8 cellular contexts compared by ENCODE assay signal in the genomic region with DNA sequence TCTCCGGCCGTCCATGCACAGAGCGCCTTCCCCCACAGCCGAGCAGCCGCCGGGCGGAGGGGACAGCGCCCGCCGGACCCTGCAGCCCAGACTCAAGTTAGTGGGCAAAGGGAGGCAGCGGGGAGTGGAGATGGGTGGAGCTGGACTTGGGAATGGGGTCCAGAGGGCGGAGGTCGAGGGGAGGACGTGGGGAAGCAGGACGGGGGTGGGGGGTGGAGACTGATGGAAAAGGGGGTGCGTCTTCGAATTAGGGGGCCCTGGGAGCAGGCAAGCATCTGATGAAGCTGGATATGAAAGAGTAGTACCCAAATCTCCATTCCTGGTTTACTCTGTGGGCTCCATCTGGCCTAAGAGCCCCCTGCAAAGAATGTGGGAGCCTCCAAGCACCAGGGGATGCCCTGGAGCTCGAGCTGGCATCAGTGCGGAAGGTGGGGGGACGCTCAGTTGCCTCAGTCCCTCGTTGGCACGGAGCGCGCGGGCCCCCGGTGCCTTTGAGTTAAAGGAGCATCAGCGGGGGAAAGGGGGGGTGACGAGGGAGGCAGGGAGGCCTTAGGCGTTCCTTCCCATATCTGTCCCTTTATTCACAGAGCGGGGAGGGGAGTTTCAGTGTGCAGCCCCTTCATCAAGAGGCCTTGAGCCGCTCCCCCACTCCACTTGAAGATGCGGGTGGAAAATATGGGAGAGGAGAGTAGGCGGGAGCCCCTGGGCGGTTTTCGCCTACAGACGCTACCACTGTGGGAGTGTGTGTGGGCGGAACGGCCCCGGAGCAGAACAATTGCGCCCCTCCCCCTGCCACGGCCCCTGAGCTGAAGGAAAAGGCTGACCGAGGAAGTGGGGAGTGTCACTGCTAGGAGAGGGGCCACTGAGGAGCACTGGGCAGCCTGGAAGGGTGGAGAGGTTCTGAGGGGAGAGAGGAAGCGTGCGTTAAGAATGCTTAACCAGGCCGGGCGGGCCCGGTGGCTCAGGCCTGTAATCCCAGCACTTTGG. TPM values are rescaled to one million over a fixed set of nuclear protein-coding genes. Genes with fewer than 3 reads are reported as not detected.
A peak's percentile ranks its signal among the peaks of the same experiment; 100 is the strongest.
DNase-seq lines count a peak whose midpoint lies in the region; ATAC-seq and TF ChIP-seq lines count a peak whose summit lies in the region.

No MANE protein-coding gene starts in this region.

- peaks cover 73% of the 10 kb centered on the region for H3K4me1 Mint-ChIP-seq in CD8-positive, alpha-beta T cell (ENCODE audit: low read depth)
- H3K4me1 Mint-ChIP-seq in activated CD4-positive, alpha-beta T cell treated with anti-CD3 and anti-CD28 coated beads, Interleukin-2, amount 10 ng/mL, durations not matched to agents 7 days and 5 days = peaks cover 70% of the 10 kb centered on the region

- intact Hi-C loops in CD8-positive, alpha-beta T cell (cut with DNase I, micrococcal nuclease) = loop anchor here (2.0 to 10.0 kb wide), 5 partner anchors 431 to 965 kb away; a partner anchor contains a TSS
- intact Hi-C loops in lower lobe of right lung (cut with DNase I) = no loop called here

- H3K4me3 Mint-ChIP-seq in CD8-positive, alpha-beta T cell = peak overlapping the region; percentile 91
- peak overlapping the region; percentile 83 for H3K4me3 Mint-ChIP-seq in activated CD4-positive, alpha-beta T cell treated with anti-CD3 and anti-CD28 coated beads, Interleukin-2, amount 10 ng/mL, durations not matched to agents 7 days and 5 days

- no peak for TF ChIP-seq CTCF in CD8-positive, alpha-beta T cell (IDR thresholded peaks at IDR 0.05)
- TF ChIP-seq CTCF in LNCaP clone FGC (IDR thresholded peaks at IDR 0.05; ENCODE audit: control insufficient read depth, extremely low read depth, insufficient read depth) = no peak
- TF ChIP-seq CTCF in lower lobe of right lung (IDR thresholded peaks at IDR 0.05) = no peak

- POLR2A ChIA-PET in CD8-positive, alpha-beta T cell (lab: Charles Lee) = interaction anchor here (0.8 to 15.9 kb wide), 8 partner anchors 8 to 38 kb away, joined by 3 to 244 read pairs (median 8); a partner anchor contains a TSS
- POLR2A ChIA-PET in activated CD4-positive, alpha-beta T cell treated with anti-CD3 and anti-CD28 coated beads, Interleukin-2, amount 10 ng/mL, durations not matched to agents 7 days and 5 days (lab: Charles Lee) = no interaction called here

- peak overlapping the region; percentile 57 for H3K27ac ChIP-seq in CD8-positive, alpha-beta T cell (ENCODE audit: low read depth, low read length)
- H3K27ac ChIP-seq in lower lobe of right lung = peak overlapping the region; percentile 88

- peaks cover 4% of the 10 kb centered on the region for H3K36me3 ChIP-seq in CD8-positive, alpha-beta T cell (ENCODE audit: insufficient read depth, low read length)
- peaks cover 36% of the 10 kb centered on the region for H3K36me3 ChIP-seq in lower lobe of right lung

- H3K9me3 Mint-ChIP-seq in CD8-positive, alpha-beta T cell = no peaks in the 10 kb centered on the region
- H3K9me3 Mint-ChIP-seq in activated CD4-positive, alpha-beta T cell treated with anti-CD3 and anti-CD28 coated beads, Interleukin-2, amount 10 ng/mL, durations not matched to agents 7 days and 5 days = no peaks in the 10 kb centered on the region

- CTCF ChIA-PET in CD8-positive, alpha-beta T cell (lab: Charles Lee) = interaction anchor here (0.6 to 8.8 kb wide), 6 partner anchors 10 to 36 kb away, joined by 4 to 116 read pairs (median 6); a partner anchor contains a TSS
- CTCF ChIA-PET in activated CD4-positive, alpha-beta T cell treated with anti-CD3 and anti-CD28 coated beads, Interleukin-2, amount 10 ng/mL, durations not matched to agents 7 days and 5 days (lab: Charles Lee) = interaction anchor here (0.7 to 6.7 kb wide), 8 partner anchors 8 to 153 kb away, joined by 3 to 90 read pairs (median 6); a partner anchor contains a TSS

- no peak for ATAC-seq in CD8-positive, alpha-beta T cell
- ATAC-seq in lower lobe of right lung (peak; percentile 9 to 15), HG03095 (IDR thresholded peaks at IDR 0.05; ENCODE audit: unreplicated experiment) (no peak)

- peak overlapping the region; percentile 79 for H3K4me3 ChIP-seq in CD8-positive, alpha-beta T cell (ENCODE audit: low read depth, low read length)
- peak overlapping the region; percentile 76 for H3K4me3 ChIP-seq in LNCaP clone FGC (ENCODE audit: low read depth, low read length)
- peak overlapping the region; percentile 94 for H3K4me3 ChIP-seq in lower lobe of right lung

- no peaks in the 10 kb centered on the region for H3K27me3 ChIP-seq in CD8-positive, alpha-beta T cell (ENCODE audit: insufficient read depth, low read length)
- no peaks in the 10 kb centered on the region for H3K27me3 ChIP-seq in lower lobe of right lung (ENCODE audit: low read depth)

- no peaks in the 10 kb centered on the region for H3K27me3 Mint-ChIP-seq in CD8-positive, alpha-beta T cell (ENCODE audit: low read depth)
- H3K27me3 Mint-ChIP-seq in activated CD4-positive, alpha-beta T cell treated with anti-CD3 and anti-CD28 coated beads, Interleukin-2, amount 10 ng/mL, durations not matched to agents 7 days and 5 days = no peaks in the 10 kb centered on the region

- peak overlapping the region; percentile 87 for H3K27ac Mint-ChIP-seq in CD8-positive, alpha-beta T cell
- H3K27ac Mint-ChIP-seq in activated CD4-positive, alpha-beta T cell treated with anti-CD3 and anti-CD28 coated beads, Interleukin-2, amount 10 ng/mL, durations not matched to agents 7 days and 5 days = peak overlapping the region; percentile 85

- H3K9me3 ChIP-seq in CD8-positive, alpha-beta T cell (ENCODE audit: low read length) = no peaks in the 10 kb centered on the region
- no peaks in the 10 kb centered on the region for H3K9me3 ChIP-seq in lower lobe of right lung

- DNase-seq in CD8-positive, alpha-beta T cell = peak in 6 of 7 experiments; percentile 33 to 61 (median 50)
- DNase-seq in LNCaP clone FGC (ENCODE audit: low read depth) = no peak
- peak; percentile 49 for DNase-seq in activated CD4-positive, alpha-beta T cell treated with anti-CD3 and anti-CD28 coated beads, Interleukin-2, amount 10 ng/mL, durations not matched to agents 7 days and 5 days
- peak; percentile 49 for DNase-seq in effector CD8-positive, alpha-beta T cell (lab: John Stamatoyannopoulos, UW)
- DNase-seq in lower lobe of right lung = peak; percentile 88
- peak; percentile 72 for DNase-seq in stimulated activated CD8-positive, alpha-beta memory T cell treated with anti-CD3 and anti-CD28 coated beads, Interleukin-4, amount 100 ng/mL, for 48 hours
- DNase-seq in COLO668 (lab: John Stamatoyannopoulos, UW; ENCODE audit: unreplicated experiment) = no peak

- H3K4me1 ChIP-seq in CD8-positive, alpha-beta T cell (ENCODE audit: insufficient read depth, low read length) = peaks cover 55% of the 10 kb centered on the region
- peaks cover 66% of the 10 kb centered on the region for H3K4me1 ChIP-seq in lower lobe of right lung

- peaks cover 44% of the 10 kb centered on the region for H3K36me3 Mint-ChIP-seq in CD8-positive, alpha-beta T cell
- peaks cover 4% of the 10 kb centered on the region for H3K36me3 Mint-ChIP-seq in activated CD4-positive, alpha-beta T cell treated with anti-CD3 and anti-CD28 coated beads, Interleukin-2, amount 10 ng/mL, durations not matched to agents 7 days and 5 days (ENCODE audit: low read depth)

RNA-seq across cellular contexts. Expression of a gene that starts 0.6 kb away (rescaled TPM):
- total RNA-seq in CD8-positive, alpha-beta T cell = 1 to 10 TPM; 5.9 to 6.7 TPM
- total RNA-seq in activated CD4-positive, alpha-beta T cell treated with anti-CD3 and anti-CD28 coated beads, Interleukin-2, amount 10 ng/mL, durations not matched to agents 7 days and 5 days = 1 to 10 TPM; 5.5 to 6.8 TPM
- total RNA-seq in lower lobe of right lung = 28.9 TPM

RNA-seq across cellular contexts. Expression of a gene that starts 11.0 kb away (rescaled TPM):
- total RNA-seq in CD8-positive, alpha-beta T cell = 1 to 10 TPM; 4.3 to 7.4 TPM
- 10 to 100 TPM; 50.2 to 54.3 TPM for total RNA-seq in activated CD4-positive, alpha-beta T cell treated with anti-CD3 and anti-CD28 coated beads, Interleukin-2, amount 10 ng/mL, durations not matched to agents 7 days and 5 days
- 19.1 TPM for total RNA-seq in lower lobe of right lung

RNA-seq across cellular contexts. Expression of a gene that starts 21.6 kb away (rescaled TPM):
- total RNA-seq in CD8-positive, alpha-beta T cell = 100 to 1,000 TPM; 116 to 127 TPM
- 100 to 1,000 TPM; 239 to 242 TPM for total RNA-seq in activated CD4-positive, alpha-beta T cell treated with anti-CD3 and anti-CD28 coated beads, Interleukin-2, amount 10 ng/mL, durations not matched to agents 7 days and 5 days
- total RNA-seq in lower lobe of right lung = 269 TPM

RNA-seq across cellular contexts. Expression of a gene that starts 38.7 kb away (rescaled TPM):
- 1 to 10 TPM; 3.6 to 4.0 TPM for total RNA-seq in CD8-positive, alpha-beta T cell
- under 1 TPM; 0.94 TPM for total RNA-seq in activated CD4-positive, alpha-beta T cell treated with anti-CD3 and anti-CD28 coated beads, Interleukin-2, amount 10 ng/mL, durations not matched to agents 7 days and 5 days
- total RNA-seq in lower lobe of right lung = 404 TPM

RNA-seq across cellular contexts. Expression of a gene that starts 39.6 kb away (rescaled TPM):
- under 1 TPM; 0.22 to 0.81 TPM for total RNA-seq in CD8-positive, alpha-beta T cell
- total RNA-seq in activated CD4-positive, alpha-beta T cell treated with anti-CD3 and anti-CD28 coated beads, Interleukin-2, amount 10 ng/mL, durations not matched to agents 7 days and 5 days = 1 to 10 TPM; 1.4 to 2.9 TPM
- 2.9 TPM for total RNA-seq in lower lobe of right lung

Comparison
In these comparisons a context has a peak if more than half of its experiments do, and no peak if none do; other contexts are left out.
1. ATAC-seq: peak in lower lobe of right lung (2 of 2); none in CD8-positive, alpha-beta T cell (single experiment) and HG03095 (single experiment).
2. DNase-seq: peak in CD8-positive, alpha-beta T cell (6 of 7), activated CD4-positive, alpha-beta T cell treated with anti-CD3 and anti-CD28 coated beads, Interleukin-2, amount 10 ng/mL, durations not matched to agents 7 days and 5 days (single experiment), effector CD8-positive, alpha-beta T cell (single experiment), lower lobe of right lung (single experiment) and stimulated activated CD8-positive, alpha-beta memory T cell treated with anti-CD3 and anti-CD28 coated beads, Interleukin-4, amount 100 ng/mL, for 48 hours (single experiment); none in LNCaP clone FGC (single experiment) and COLO668 (single experiment).
3. Peak in every context shown above with its lines, with median percentiles within 50 percentile points of each other: H3K4me3 ChIP-seq.